In genomic region chr18:2655153-2655953, GRCh38 we compare ENCODE assay signal across 8 cellular contexts.
A peak's percentile ranks its signal among the peaks of the same experiment; 100 is the strongest.
DNase-seq lines count a peak whose midpoint lies in the region; ATAC-seq and TF ChIP-seq lines count a peak whose summit lies in the region.

Gene SMCHD1, plus strand, starts transcription at chr18:2655726. Its CDS starts 350 bp downstream, at chr18:2656076.

- DNase-seq in AG09309 (ENCODE audit: low read depth) (no peak), NCI-H226 (peak; percentile 60), iris pigment epithelial cell (ENCODE audit: low read depth) (peak; percentile 81)
- DNase-seq in activated CD4-positive, CD25-positive, alpha-beta regulatory T cell treated with anti-CD3 and anti-CD28 coated beads, Interleukin-2, amount 50 U/mL, for 16 hours (ENCODE audit: low read depth, low spot score) = peak; percentile 82
- DNase-seq in central memory CD4-positive, alpha-beta T cell = peak; percentile 88
- DNase-seq in stimulated activated CD4-positive, alpha-beta T cell treated with anti-CD3 and anti-CD28 coated beads, Interleukin-12 subunit alpha, Interleukin-12 subunit beta, amount 100 ng/mL, for 4 hours = peak; percentile 94

- ATAC-seq in GM18909 (IDR thresholded peaks at IDR 0.05; ENCODE audit: poor library complexity, unreplicated experiment) (peak; percentile 77), HG03139 (IDR thresholded peaks at IDR 0.05; ENCODE audit: unreplicated experiment) (peak; percentile 52)

- TF ChIP-seq CTCF in AG09309 (IDR thresholded peaks at IDR 0.05; ENCODE audit: control insufficient read depth, insufficient read depth, low read depth, low read length, missing control alignments) = no peak

- H3K4me3 ChIP-seq in AG09309 (ENCODE audit: control insufficient read depth, low read depth, low read length) = peak within 1 kb of the TSS; percentile 85
